In genomic region chr2:74548919-74549684, GRCh38 we compare ENCODE assay signal across 1 cellular context.
A peak's percentile ranks its signal among the peaks of the same experiment; 100 is the strongest.
TF ChIP-seq lines count a peak whose summit lies in the region.

No MANE protein-coding gene starts in this region.

TF ChIP-seq in K562, 482 proteins besides CTCF, POLR2A, EP300 and RAD21 (continued from another document and continues in another):
- TF ChIP-seq ZBTB2 (IDR thresholded peaks at IDR 0.05), result 0 out of 2 replicates have a peak, but pooled peaks have one; percentile 27
- TF ChIP-seq MAFG (tag; conservative IDR thresholded peaks at IDR 0.05), result no peak
- TF ChIP-seq, protein P1, sequence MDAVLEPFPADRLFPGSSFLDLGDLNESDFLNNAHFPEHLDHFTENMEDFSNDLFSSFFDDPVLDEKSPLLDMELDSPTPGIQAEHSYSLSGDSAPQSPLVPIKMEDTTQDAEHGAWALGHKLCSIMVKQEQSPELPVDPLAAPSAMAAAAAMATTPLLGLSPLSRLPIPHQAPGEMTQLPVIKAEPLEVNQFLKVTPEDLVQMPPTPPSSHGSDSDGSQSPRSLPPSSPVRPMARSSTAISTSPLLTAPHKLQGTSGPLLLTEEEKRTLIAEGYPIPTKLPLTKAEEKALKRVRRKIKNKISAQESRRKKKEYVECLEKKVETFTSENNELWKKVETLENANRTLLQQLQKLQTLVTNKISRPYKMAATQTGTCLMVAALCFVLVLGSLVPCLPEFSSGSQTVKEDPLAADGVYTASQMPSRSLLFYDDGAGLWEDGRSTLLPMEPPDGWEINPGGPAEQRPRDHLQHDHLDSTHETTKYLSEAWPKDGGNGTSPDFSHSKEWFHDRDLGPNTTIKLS (IDR thresholded peaks at IDR 0.05; ENCODE audit: borderline replicate concordance, low read depth), result peak; percentile 45; the same call in 1 of the 2 replicates
- TF ChIP-seq GATAD2A (IDR thresholded peaks at IDR 0.05), result no peak
- TF ChIP-seq NR2C2 (CRISPR knock-in tag; IDR thresholded peaks at IDR 0.05), result no peak
- peak; percentile 32; the same call in 1 of the 2 replicates for TF ChIP-seq NR2C2 (tag; IDR thresholded peaks at IDR 0.05)
- TF ChIP-seq, protein P2, sequence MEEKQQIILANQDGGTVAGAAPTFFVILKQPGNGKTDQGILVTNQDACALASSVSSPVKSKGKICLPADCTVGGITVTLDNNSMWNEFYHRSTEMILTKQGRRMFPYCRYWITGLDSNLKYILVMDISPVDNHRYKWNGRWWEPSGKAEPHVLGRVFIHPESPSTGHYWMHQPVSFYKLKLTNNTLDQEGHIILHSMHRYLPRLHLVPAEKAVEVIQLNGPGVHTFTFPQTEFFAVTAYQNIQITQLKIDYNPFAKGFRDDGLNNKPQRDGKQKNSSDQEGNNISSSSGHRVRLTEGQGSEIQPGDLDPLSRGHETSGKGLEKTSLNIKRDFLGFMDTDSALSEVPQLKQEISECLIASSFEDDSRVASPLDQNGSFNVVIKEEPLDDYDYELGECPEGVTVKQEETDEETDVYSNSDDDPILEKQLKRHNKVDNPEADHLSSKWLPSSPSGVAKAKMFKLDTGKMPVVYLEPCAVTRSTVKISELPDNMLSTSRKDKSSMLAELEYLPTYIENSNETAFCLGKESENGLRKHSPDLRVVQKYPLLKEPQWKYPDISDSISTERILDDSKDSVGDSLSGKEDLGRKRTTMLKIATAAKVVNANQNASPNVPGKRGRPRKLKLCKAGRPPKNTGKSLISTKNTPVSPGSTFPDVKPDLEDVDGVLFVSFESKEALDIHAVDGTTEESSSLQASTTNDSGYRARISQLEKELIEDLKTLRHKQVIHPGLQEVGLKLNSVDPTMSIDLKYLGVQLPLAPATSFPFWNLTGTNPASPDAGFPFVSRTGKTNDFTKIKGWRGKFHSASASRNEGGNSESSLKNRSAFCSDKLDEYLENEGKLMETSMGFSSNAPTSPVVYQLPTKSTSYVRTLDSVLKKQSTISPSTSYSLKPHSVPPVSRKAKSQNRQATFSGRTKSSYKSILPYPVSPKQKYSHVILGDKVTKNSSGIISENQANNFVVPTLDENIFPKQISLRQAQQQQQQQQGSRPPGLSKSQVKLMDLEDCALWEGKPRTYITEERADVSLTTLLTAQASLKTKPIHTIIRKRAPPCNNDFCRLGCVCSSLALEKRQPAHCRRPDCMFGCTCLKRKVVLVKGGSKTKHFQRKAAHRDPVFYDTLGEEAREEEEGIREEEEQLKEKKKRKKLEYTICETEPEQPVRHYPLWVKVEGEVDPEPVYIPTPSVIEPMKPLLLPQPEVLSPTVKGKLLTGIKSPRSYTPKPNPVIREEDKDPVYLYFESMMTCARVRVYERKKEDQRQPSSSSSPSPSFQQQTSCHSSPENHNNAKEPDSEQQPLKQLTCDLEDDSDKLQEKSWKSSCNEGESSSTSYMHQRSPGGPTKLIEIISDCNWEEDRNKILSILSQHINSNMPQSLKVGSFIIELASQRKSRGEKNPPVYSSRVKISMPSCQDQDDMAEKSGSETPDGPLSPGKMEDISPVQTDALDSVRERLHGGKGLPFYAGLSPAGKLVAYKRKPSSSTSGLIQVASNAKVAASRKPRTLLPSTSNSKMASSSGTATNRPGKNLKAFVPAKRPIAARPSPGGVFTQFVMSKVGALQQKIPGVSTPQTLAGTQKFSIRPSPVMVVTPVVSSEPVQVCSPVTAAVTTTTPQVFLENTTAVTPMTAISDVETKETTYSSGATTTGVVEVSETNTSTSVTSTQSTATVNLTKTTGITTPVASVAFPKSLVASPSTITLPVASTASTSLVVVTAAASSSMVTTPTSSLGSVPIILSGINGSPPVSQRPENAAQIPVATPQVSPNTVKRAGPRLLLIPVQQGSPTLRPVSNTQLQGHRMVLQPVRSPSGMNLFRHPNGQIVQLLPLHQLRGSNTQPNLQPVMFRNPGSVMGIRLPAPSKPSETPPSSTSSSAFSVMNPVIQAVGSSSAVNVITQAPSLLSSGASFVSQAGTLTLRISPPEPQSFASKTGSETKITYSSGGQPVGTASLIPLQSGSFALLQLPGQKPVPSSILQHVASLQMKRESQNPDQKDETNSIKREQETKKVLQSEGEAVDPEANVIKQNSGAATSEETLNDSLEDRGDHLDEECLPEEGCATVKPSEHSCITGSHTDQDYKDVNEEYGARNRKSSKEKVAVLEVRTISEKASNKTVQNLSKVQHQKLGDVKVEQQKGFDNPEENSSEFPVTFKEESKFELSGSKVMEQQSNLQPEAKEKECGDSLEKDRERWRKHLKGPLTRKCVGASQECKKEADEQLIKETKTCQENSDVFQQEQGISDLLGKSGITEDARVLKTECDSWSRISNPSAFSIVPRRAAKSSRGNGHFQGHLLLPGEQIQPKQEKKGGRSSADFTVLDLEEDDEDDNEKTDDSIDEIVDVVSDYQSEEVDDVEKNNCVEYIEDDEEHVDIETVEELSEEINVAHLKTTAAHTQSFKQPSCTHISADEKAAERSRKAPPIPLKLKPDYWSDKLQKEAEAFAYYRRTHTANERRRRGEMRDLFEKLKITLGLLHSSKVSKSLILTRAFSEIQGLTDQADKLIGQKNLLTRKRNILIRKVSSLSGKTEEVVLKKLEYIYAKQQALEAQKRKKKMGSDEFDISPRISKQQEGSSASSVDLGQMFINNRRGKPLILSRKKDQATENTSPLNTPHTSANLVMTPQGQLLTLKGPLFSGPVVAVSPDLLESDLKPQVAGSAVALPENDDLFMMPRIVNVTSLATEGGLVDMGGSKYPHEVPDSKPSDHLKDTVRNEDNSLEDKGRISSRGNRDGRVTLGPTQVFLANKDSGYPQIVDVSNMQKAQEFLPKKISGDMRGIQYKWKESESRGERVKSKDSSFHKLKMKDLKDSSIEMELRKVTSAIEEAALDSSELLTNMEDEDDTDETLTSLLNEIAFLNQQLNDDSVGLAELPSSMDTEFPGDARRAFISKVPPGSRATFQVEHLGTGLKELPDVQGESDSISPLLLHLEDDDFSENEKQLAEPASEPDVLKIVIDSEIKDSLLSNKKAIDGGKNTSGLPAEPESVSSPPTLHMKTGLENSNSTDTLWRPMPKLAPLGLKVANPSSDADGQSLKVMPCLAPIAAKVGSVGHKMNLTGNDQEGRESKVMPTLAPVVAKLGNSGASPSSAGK (IDR thresholded peaks at IDR 0.05), result peak; percentile 92
- TF ChIP-seq ZNF212 (CRISPR knock-in tag; IDR thresholded peaks at IDR 0.05), result no peak
- no peak for TF ChIP-seq NR4A1 (CRISPR knock-in tag; IDR thresholded peaks at IDR 0.05)
- TF ChIP-seq NR4A1 (tag; IDR thresholded peaks at IDR 0.05), result 0 out of 2 replicates have a peak, but pooled peaks have one; percentile 32
- TF ChIP-seq NRF1 (conservative IDR thresholded peaks at IDR 0.05 in 1 of 2, IDR thresholded peaks at IDR 0.05 in 1 of 2), result peak; percentile 83 to 85; a peak in 3 of 4 replicates
- no peak for TF ChIP-seq ELF4 (CRISPR knock-in tag; IDR thresholded peaks at IDR 0.05)
- TF ChIP-seq ETS2 (tag; IDR thresholded peaks at IDR 0.05; ENCODE audit: borderline replicate concordance, poor library complexity, severe bottlenecking), result no peak
- peak; percentile 1 for TF ChIP-seq RBBP5 (IDR thresholded peaks at IDR 0.05; ENCODE audit: borderline replicate concordance, insufficient read depth, low read length, poor library complexity, severe bottlenecking)
- no peak for TF ChIP-seq KAT2B (IDR thresholded peaks at IDR 0.05; ENCODE audit: low read depth, low read length)
- TF ChIP-seq CHD4 (IDR thresholded peaks at IDR 0.05; ENCODE audit: insufficient read depth, insufficient replicate concordance, low read depth, low read length, poor library complexity, severe bottlenecking), result no peak
- no peak for TF ChIP-seq PHF21A (IDR thresholded peaks at IDR 0.05; ENCODE audit: borderline replicate concordance, low read depth)
- no peak for TF ChIP-seq TEAD1 (CRISPR knock-in tag; IDR thresholded peaks at IDR 0.05)
- no peak for TF ChIP-seq ZBTB34 (CRISPR knock-in tag; IDR thresholded peaks at IDR 0.05)
- TF ChIP-seq TGIF2 (CRISPR knock-in tag; IDR thresholded peaks at IDR 0.05), result no peak
- 0 out of 2 replicates have a peak, but pooled peaks have one; percentile 58 for TF ChIP-seq XRCC5 (IDR thresholded peaks at IDR 0.05; ENCODE audit: low read depth, low read length)
- TF ChIP-seq UBTF (IDR thresholded peaks at IDR 0.05; ENCODE audit: borderline replicate concordance in 1 of 2, low read depth in 2 of 2, low read length in 2 of 2), result peak; percentile 49 to 82; a peak in 3 of 4 replicates
- TF ChIP-seq GATAD2B (IDR thresholded peaks at IDR 0.05; ENCODE audit: borderline replicate concordance), result peak; percentile 90; the same call in 1 of the 2 replicates
- TF ChIP-seq TAF1 (IDR thresholded peaks at IDR 0.05; ENCODE audit: control insufficient read depth, extremely low read depth, insufficient read depth, low read length, severe bottlenecking), result peak; percentile 48
- no peak; the same call in 1 of the 2 replicates for TF ChIP-seq HLTF (IDR thresholded peaks at IDR 0.05)
- peak; percentile 41; the same call in 1 of the 2 replicates for TF ChIP-seq ZSCAN29 (IDR thresholded peaks at IDR 0.05)
- no peak for TF ChIP-seq PHTF2 (CRISPR knock-in tag; IDR thresholded peaks at IDR 0.05)
- no peak for TF ChIP-seq GABPB1 (CRISPR knock-in tag; IDR thresholded peaks at IDR 0.05)
- peak; percentile 71; the same call in 1 of the 2 replicates for TF ChIP-seq PHF8 (IDR thresholded peaks at IDR 0.05; ENCODE audit: borderline replicate concordance, low read length)
- TF ChIP-seq KDM5B (IDR thresholded peaks at IDR 0.05; ENCODE audit: insufficient replicate concordance, low read depth, low read length), result no peak
- peak; percentile 91 for TF ChIP-seq CXXC5 (CRISPR knock-in tag; IDR thresholded peaks at IDR 0.05)
- no peak for TF ChIP-seq CAMTA2 (CRISPR knock-in tag; conservative IDR thresholded peaks at IDR 0.05)
- peak in 1 of 2 experiments; percentile 35; a peak in 1 of 3 replicates for TF ChIP-seq CBX3 (IDR thresholded peaks at IDR 0.05; ENCODE audit: borderline replicate concordance in 1 of 2, low read length in 2 of 2)
- TF ChIP-seq ESRRA (IDR thresholded peaks at IDR 0.05; ENCODE audit: borderline replicate concordance, low read depth), result peak; percentile 25; the same call in 1 of the 2 replicates
- no peak for TF ChIP-seq TEAD4 (IDR thresholded peaks at IDR 0.05; ENCODE audit: low read length)
- TF ChIP-seq TEAD4 (CRISPR knock-in tag; IDR thresholded peaks at IDR 0.05; ENCODE audit: borderline replicate concordance), result no peak
- no peak for TF ChIP-seq ZSCAN32 (CRISPR knock-in tag; IDR thresholded peaks at IDR 0.05)
- TF ChIP-seq POLR2G (IDR thresholded peaks at IDR 0.05; ENCODE audit: low read depth, low read length), result peak; percentile 94
- TF ChIP-seq, protein P3, sequence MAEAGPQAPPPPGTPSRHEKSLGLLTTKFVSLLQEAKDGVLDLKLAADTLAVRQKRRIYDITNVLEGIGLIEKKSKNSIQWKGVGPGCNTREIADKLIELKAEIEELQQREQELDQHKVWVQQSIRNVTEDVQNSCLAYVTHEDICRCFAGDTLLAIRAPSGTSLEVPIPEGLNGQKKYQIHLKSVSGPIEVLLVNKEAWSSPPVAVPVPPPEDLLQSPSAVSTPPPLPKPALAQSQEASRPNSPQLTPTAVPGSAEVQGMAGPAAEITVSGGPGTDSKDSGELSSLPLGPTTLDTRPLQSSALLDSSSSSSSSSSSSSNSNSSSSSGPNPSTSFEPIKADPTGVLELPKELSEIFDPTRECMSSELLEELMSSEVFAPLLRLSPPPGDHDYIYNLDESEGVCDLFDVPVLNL (CRISPR knock-in tag; IDR thresholded peaks at IDR 0.05; ENCODE audit: low read depth), result no peak
- TF ChIP-seq SOX6 (IDR thresholded peaks at IDR 0.05), result peak; percentile 29; the same call in 1 of the 2 replicates
- TF ChIP-seq XRCC3 (IDR thresholded peaks at IDR 0.05), result no peak
- TF ChIP-seq RBFOX2 (IDR thresholded peaks at IDR 0.05; ENCODE audit: low read depth, low read length), result peak; percentile 87
- TF ChIP-seq ZBTB17 (CRISPR knock-in tag; IDR thresholded peaks at IDR 0.05), result peak; percentile 89
- TF ChIP-seq EZH2 (IDR thresholded peaks at IDR 0.05; ENCODE audit: borderline replicate concordance, low read depth, low read length), result no peak
- TF ChIP-seq ZBTB9 (CRISPR knock-in tag; IDR thresholded peaks at IDR 0.05), result 0 out of 2 replicates have a peak, but pooled peaks have one; percentile 39
- no peak for TF ChIP-seq KAT8 (IDR thresholded peaks at IDR 0.05; ENCODE audit: low read depth)
